Comparison of ENCODE assay signal across 9 cellular contexts in the genomic region with DNA sequence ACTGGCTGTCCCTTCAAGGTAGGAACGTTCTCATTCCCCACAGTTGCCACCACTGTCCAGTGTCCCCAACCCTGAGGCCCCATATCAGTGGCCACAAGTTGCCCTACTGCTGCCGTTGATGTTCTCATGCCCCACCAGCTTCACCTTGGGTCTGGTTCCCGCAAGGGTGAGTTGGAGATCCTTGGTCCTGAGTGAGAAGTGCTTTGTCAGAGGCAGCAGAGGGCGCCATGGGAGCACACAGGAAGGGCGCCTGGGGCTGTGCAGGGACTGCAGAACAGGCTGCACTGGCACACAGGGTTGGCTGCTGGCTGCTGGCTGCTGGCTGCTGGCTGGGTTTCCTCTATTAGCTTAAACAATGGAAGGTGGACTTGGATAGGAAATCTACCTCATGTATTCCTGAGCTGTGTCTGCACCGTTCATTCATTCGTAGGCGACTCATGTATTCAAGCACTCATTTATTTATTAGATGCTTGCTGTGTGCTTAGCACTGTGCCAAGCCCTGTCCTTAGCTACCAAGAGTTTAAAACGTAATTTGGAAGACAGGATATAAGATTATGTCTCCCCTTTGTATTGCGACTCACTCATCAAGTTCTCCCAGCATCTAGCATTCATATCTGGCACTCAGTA. TPM values are rescaled to one million over a fixed set of nuclear protein-coding genes. Genes with fewer than 3 reads are reported as not detected.
DNase-seq lines count a peak whose midpoint lies in the region; ATAC-seq and TF ChIP-seq lines count a peak whose summit lies in the region.
"Had no signal": no experiment of that assay in that cellular context is flagged by ENCODE, and none has a peak within 500 bp of the region (broad histone marks: within the 10 kb centered on the region; RNA-seq: fewer than 3 reads in every experiment).

No MANE protein-coding gene starts in this region.

- no peak overlapping the region for H3K27ac Mint-ChIP-seq in chondrocyte (ENCODE audit: unreplicated experiment)

- H3K27me3 ChIP-seq in lower lobe of right lung (ENCODE audit: low read depth) = peaks cover 8% of the 10 kb centered on the region

- POLR2A ChIA-PET in GM10248 (lab: Yijun Ruan, JAX) = no interaction called here

- no peak overlapping the region for H3K4me3 ChIP-seq in lower lobe of right lung

- no peaks in the 10 kb centered on the region for H3K36me3 Mint-ChIP-seq in chondrocyte (ENCODE audit: low read depth)

- intact Hi-C loops in lower lobe of right lung (cut with DNase I) = no loop called here

- H3K36me3 ChIP-seq in lower lobe of right lung = no peaks in the 10 kb centered on the region

- DNase-seq in GM10248 (ENCODE audit: extremely low spot score) (peak; percentile 61), NCI-H1092 (lab: John Stamatoyannopoulos, UW) (peak; percentile 26), SKM-1 (lab: John Stamatoyannopoulos, UW; ENCODE audit: unreplicated experiment) (peak; percentile 97), chondrocyte (ENCODE audit: low spot score) (no peak), lower lobe of right lung (peak; percentile 90)

- no peaks in the 10 kb centered on the region for H3K9me3 Mint-ChIP-seq in chondrocyte (ENCODE audit: low read depth)

- peak; percentile 63 to 80 for ATAC-seq in lower lobe of right lung
- no peak for ATAC-seq in HG03108 (IDR thresholded peaks at IDR 0.05; ENCODE audit: unreplicated experiment)
- ATAC-seq in HG02759 (IDR thresholded peaks at IDR 0.05; ENCODE audit: unreplicated experiment) = no peak

- H3K4me3 Mint-ChIP-seq in chondrocyte (ENCODE audit: unreplicated experiment) = no peak overlapping the region

- TF ChIP-seq CTCF in 22Rv1 (IDR thresholded peaks at IDR 0.05) (peak; percentile 84), GM10248 (IDR thresholded peaks at IDR 0.05; ENCODE audit: control extremely low read depth, extremely low read depth, low read depth, missing control alignments) (peak; percentile 72), chondrocyte (IDR thresholded peaks at IDR 0.05) (peak; percentile 65), lower lobe of right lung (IDR thresholded peaks at IDR 0.05) (peak; percentile 50)

- peaks cover 12% of the 10 kb centered on the region for H3K4me1 ChIP-seq in lower lobe of right lung

- H3K27ac ChIP-seq in 22Rv1 = no peak overlapping the region
- H3K27ac ChIP-seq in lower lobe of right lung = no peak overlapping the region

- H3K9me3 ChIP-seq in lower lobe of right lung = no peaks in the 10 kb centered on the region

- H3K4me1 Mint-ChIP-seq in chondrocyte (ENCODE audit: low read depth) = no peaks in the 10 kb centered on the region

- CTCF ChIA-PET in GM10248 (lab: Yijun Ruan, JAX) = interaction anchor here (0.9 to 11.2 kb wide), 21 partner anchors 9 to 272 kb away, joined by 3 to 331 read pairs (median 5); partner anchors contain the start of genes S100A12, S100A13 and S100A8

- peaks cover 32% of the 10 kb centered on the region for H3K27me3 Mint-ChIP-seq in chondrocyte (ENCODE audit: low read depth)

RNA-seq across cellular contexts. Expression of gene S100A9, which starts 2.1 kb away (rescaled TPM):
- total RNA-seq in chondrocyte (not detected in 3 replicates), lower lobe of right lung (911 TPM)

RNA-seq across cellular contexts. Expression of gene PGLYRP4, which starts 6.9 kb away (rescaled TPM):
- total RNA-seq in chondrocyte = not detected in 3 replicates
- total RNA-seq in lower lobe of right lung = 0.30 TPM
- total RNA-seq: urinary bladder had no signal

RNA-seq across cellular contexts. Expression of gene S100A12, which starts 19.9 kb away (rescaled TPM):
- not detected in 3 replicates for total RNA-seq in chondrocyte
- 54.9 TPM for total RNA-seq in lower lobe of right lung

RNA-seq across cellular contexts. Expression of gene S100A8, which starts 35.3 kb away (rescaled TPM):
- total RNA-seq in chondrocyte (not detected in 3 replicates), lower lobe of right lung (622 TPM)

RNA-seq across cellular contexts. Expression of gene PGLYRP3, which starts 42.8 kb away (rescaled TPM):
- total RNA-seq in chondrocyte (not detected in 3 replicates), lower lobe of right lung (not detected)
- total RNA-seq: urinary bladder had no signal

Comparison
In these comparisons a context has a peak if more than half of its experiments do, and no peak if none do; other contexts are left out.
1. ATAC-seq: peak in lower lobe of right lung (2 of 2); none in HG03108 (single experiment) and HG02759 (single experiment).
2. RNA of gene S100A9, which starts 2.1 kb away (total RNA-seq): 911 TPM in lower lobe of right lung (single experiment); not detected in chondrocyte; every median in the first group is over 100 times any median in the second.
3. RNA of gene S100A12, which starts 19.9 kb away (total RNA-seq): 54.9 TPM in lower lobe of right lung (single experiment); not detected in chondrocyte; every median in the first group is over 10 times any median in the second.
4. Peak in every context shown above with its lines, with median percentiles within 50 percentile points of each other: CTCF ChIP-seq.